33 cellular contexts compared by ENCODE assay signal in genomic region chr20:34264141-34264540, GRCh38. TPM values are rescaled to one million over a fixed set of nuclear protein-coding genes. Genes with fewer than 3 reads are reported as not detected.
"Had no signal": no experiment of that assay in that cellular context is flagged by ENCODE, and none has a peak within 500 bp of the region (broad histone marks: within the 10 kb centered on the region; RNA-seq: fewer than 3 reads in every experiment).

No MANE protein-coding gene starts in this region.

- H3K36me3 ChIP-seq: neutrophil, pancreas, prostate gland, spleen, stomach, thoracic aorta, thyroid gland, tibial nerve, upper lobe of left lung, vagina had no signal

- H3K4me1 ChIP-seq: pancreas, prostate gland had no signal

- H3K27ac ChIP-seq: neutrophil, pancreas, prostate gland, skin epidermis, stomach, thoracic aorta, thyroid gland, tibial nerve, upper lobe of left lung, vagina had no signal

- H3K4me3 ChIP-seq: pancreas, prostate gland, skin epidermis, smooth muscle cell, spleen, stomach, thoracic aorta, thyroid gland, tibial nerve, upper lobe of left lung, vagina had no signal

- H3K27me3 ChIP-seq: pancreas, stomach, thyroid gland, upper lobe of left lung, vagina had no signal

- ATAC-seq: naive thymus-derived CD8-positive, alpha-beta T cell; natural killer cell treated with Interleukin-12 subunit alpha and Interleukin-12 subunit beta and Interleukin-15 and Interleukin-18, amount 100 ng/mL, for 72 hours; pancreas; right cardiac atrium; sciatic nerve; stimulated activated memory B cell treated with anti-CD40 and anti-IgM and Interleukin-4, amounts not matched to agents 10 μg/mL and 1 μg/mL and 100 μg/mL, for 72 hours had no signal

- FAIRE-seq: pancreas, urothelium cell line had no signal

- H3K4me2 ChIP-seq: smooth muscle cell had no signal

- H3K9me3 ChIP-seq: neutrophil, pancreas, prostate gland, spleen, stomach, thoracic aorta, thyroid gland, tibial nerve, upper lobe of left lung, vagina had no signal

- DNase-seq: naive thymus-derived CD8-positive, alpha-beta T cell; nephron progenitor cell; nucleus accumbens; pancreas; right cardiac atrium; spleen; stimulated activated CD4-positive, alpha-beta T cell treated with anti-CD3 and anti-CD28 coated beads, Interleukin-12 subunit alpha, Interleukin-12 subunit beta, amount 100 ng/mL, for 4 hours; stimulated activated CD4-positive, alpha-beta T cell treated with anti-CD3 and anti-CD28 coated beads, Interleukin-1b, Interleukin-23, amount 100 ng/mL, for 48 hours; stimulated activated CD4-positive, alpha-beta T cell treated with anti-CD3 and anti-CD28 coated beads, Interleukin-4, amount 100 ng/mL, for 1 hour; stimulated activated CD4-positive, alpha-beta T cell treated with anti-CD3 and anti-CD28 coated beads, Interleukin-4, amount 100 ng/mL, for 4 hours; stimulated activated CD8-positive, alpha-beta memory T cell treated with anti-CD3 and anti-CD28 coated beads, Interleukin-4, amount 100 ng/mL, for 48 hours; stimulated activated naive CD4-positive, alpha-beta T cell; stomach; thyroid gland; trophoblast cell; upper lobe of left lung had no signal

RNA-seq across cellular contexts. Expression of gene ASIP, which starts 22.9 kb away (rescaled TPM):
- total RNA-seq: naive thymus-derived CD8-positive, alpha-beta T cell; natural killer cell treated with Interleukin-12 subunit alpha and Interleukin-12 subunit beta and Interleukin-15 and Interleukin-18, amount 100 ng/mL, for 72 hours; neural crest cell; omental fat pad; osteocyte; pancreas; posterior vena cava; renal cortical epithelial cell; smooth muscle cell; spleen; stomach; temporal lobe; thoracic aorta; thyroid gland; vagina had no signal
- polyA plus RNA-seq: naive thymus-derived CD8-positive, alpha-beta T cell; pancreas; smooth muscle cell had no signal
